In genomic region chr1:223208164-223209075, GRCh38 we compare ENCODE assay signal across 27 cellular contexts.
DNase-seq lines count a peak whose midpoint lies in the region; ATAC-seq and TF ChIP-seq lines count a peak whose summit lies in the region.
"Had no signal": no experiment of that assay in that cellular context is flagged by ENCODE, and none has a peak within 500 bp of the region (broad histone marks: within the 10 kb centered on the region; RNA-seq: fewer than 3 reads in every experiment).

No MANE protein-coding gene starts in this region.

- TF ChIP-seq CTCF in epithelial cell of esophagus (IDR thresholded peaks at IDR 0.05; ENCODE audit: insufficient read depth, low read depth, low read length, missing control alignments) (no peak), progenitor cell of endocrine pancreas (IDR thresholded peaks at IDR 0.05; ENCODE audit: unreplicated experiment) (no peak), ovary (IDR thresholded peaks at IDR 0.05) (no peak), BE2C (IDR thresholded peaks at IDR 0.05; ENCODE audit: low read depth, low read length) (no peak)

- H3K9me3 ChIP-seq in SJCRH30 (replicated peaks): no peaks in the 10 kb centered on the region
- no peaks in the 10 kb centered on the region for H3K9me3 ChIP-seq in ovary
- no peaks in the 10 kb centered on the region for H3K9me3 ChIP-seq in BE2C
- H3K9me3 ChIP-seq: colonic mucosa, sigmoid colon, transverse colon had no signal

- 53 to 59% (median 58%) methylated on average over 13 of the region's 13 CpGs for WGBS in ovary, 3 donors

- DNase-seq in EH (ENCODE audit: low read depth): peak; percentile 7
- peak; percentile 88 to 92 for DNase-seq in SJCRH30
- DNase-seq in epithelial cell of esophagus (ENCODE audit: low read depth): peak; percentile 26
- no peak for DNase-seq in progenitor cell of endocrine pancreas (ENCODE audit: low spot score, unreplicated experiment)
- no peak for DNase-seq in ovary
- no peak for DNase-seq in NCI-H446 treated with DMSO at 0.1 percent for 48 hours (lab: John Stamatoyannopoulos, UW)
- no peak for DNase-seq in natural killer cell treated with Interleukin-12 subunit alpha and Interleukin-12 subunit beta and Interleukin-15 and Interleukin-18, amount 100 ng/mL, for 72 hours (ENCODE audit: low spot score)
- no peak for DNase-seq in BE2C
- DNase-seq: activated CD4-positive, alpha-beta T cell treated with anti-CD3 and anti-CD28 coated beads, Interleukin-2, amount 10 ng/mL, durations not matched to agents 7 days and 5 days; amygdala; colonic mucosa; effector CD8-positive, alpha-beta T cell; erythroblast; GDM1; head of caudate nucleus; mammary epithelial cell; NCI-H1417 treated with DMSO at 0.1 percent for 48 hours; NCI-H345; NCI-H774; sigmoid colon; stimulated activated CD4-positive, alpha-beta T cell treated with anti-CD3 and anti-CD28 coated beads, Interleukin-15, amount 100 ng/mL, for 24 hours; transverse colon had no signal

- no peaks in the 10 kb centered on the region for H3K36me3 Mint-ChIP-seq in progenitor cell of endocrine pancreas (ENCODE audit: insufficient read depth)
- H3K36me3 Mint-ChIP-seq in natural killer cell treated with Interleukin-12 subunit alpha and Interleukin-12 subunit beta and Interleukin-15 and Interleukin-18, amount 100 ng/mL, for 72 hours: no peaks in the 10 kb centered on the region
- H3K36me3 Mint-ChIP-seq: activated naive CD4-positive, alpha-beta T cell treated with anti-CD3 and anti-CD28 coated beads, Interleukin-2, amount 50 U/mL, for 72 hours; neural progenitor cell; stimulated activated effector memory CD8-positive, alpha-beta T cell treated with anti-CD3 and anti-CD28 coated beads, Interleukin-12 subunit alpha, Interleukin-12 subunit beta, amount 100 ng/mL, for 72 hours had no signal

- peaks cover 43% of the 10 kb centered on the region for H3K4me1 Mint-ChIP-seq in progenitor cell of endocrine pancreas (ENCODE audit: low read depth)
- H3K4me1 Mint-ChIP-seq in natural killer cell treated with Interleukin-12 subunit alpha and Interleukin-12 subunit beta and Interleukin-15 and Interleukin-18, amount 100 ng/mL, for 72 hours (ENCODE audit: low read depth in 2 of 2): no peaks in the 10 kb centered on the region
- H3K4me1 Mint-ChIP-seq: activated CD4-positive, alpha-beta T cell treated with anti-CD3 and anti-CD28 coated beads, Interleukin-2, amount 10 ng/mL, durations not matched to agents 7 days and 5 days; stimulated activated effector memory CD8-positive, alpha-beta T cell treated with anti-CD3 and anti-CD28 coated beads, Interleukin-12 subunit alpha, Interleukin-12 subunit beta, amount 100 ng/mL, for 72 hours had no signal

- no peaks in the 10 kb centered on the region for H3K9me3 Mint-ChIP-seq in progenitor cell of endocrine pancreas (ENCODE audit: low read depth)
- no peaks in the 10 kb centered on the region for H3K9me3 Mint-ChIP-seq in natural killer cell treated with Interleukin-12 subunit alpha and Interleukin-12 subunit beta and Interleukin-15 and Interleukin-18, amount 100 ng/mL, for 72 hours
- H3K9me3 Mint-ChIP-seq: activated CD4-positive, alpha-beta T cell treated with anti-CD3 and anti-CD28 coated beads, Interleukin-2, amount 10 ng/mL, durations not matched to agents 7 days and 5 days; activated naive CD4-positive, alpha-beta T cell treated with anti-CD3 and anti-CD28 coated beads, Interleukin-2, amount 50 U/mL, for 72 hours; neural progenitor cell; stimulated activated effector memory CD8-positive, alpha-beta T cell treated with anti-CD3 and anti-CD28 coated beads, Interleukin-12 subunit alpha, Interleukin-12 subunit beta, amount 100 ng/mL, for 72 hours had no signal

- TF ChIP-seq EP300 in ovary (IDR thresholded peaks at IDR 0.05): no peak

- TF ChIP-seq POLR2A in ovary (IDR thresholded peaks at IDR 0.05): no peak

- ATAC-seq in natural killer cell treated with Interleukin-12 subunit alpha and Interleukin-12 subunit beta and Interleukin-15 and Interleukin-18, amount 100 ng/mL, for 72 hours: no peak
- ATAC-seq: activated naive CD4-positive, alpha-beta T cell treated with anti-CD3 and anti-CD28 coated beads, Interleukin-2, amount 50 U/mL, for 72 hours; stimulated activated effector memory CD8-positive, alpha-beta T cell treated with anti-CD3 and anti-CD28 coated beads, Interleukin-12 subunit alpha, Interleukin-12 subunit beta, amount 100 ng/mL, for 72 hours had no signal

- no peak overlapping the region for H3K4me3 Mint-ChIP-seq in progenitor cell of endocrine pancreas (ENCODE audit: low read depth)
- H3K4me3 Mint-ChIP-seq in natural killer cell treated with Interleukin-12 subunit alpha and Interleukin-12 subunit beta and Interleukin-15 and Interleukin-18, amount 100 ng/mL, for 72 hours: no peak overlapping the region
- H3K4me3 Mint-ChIP-seq: activated CD4-positive, alpha-beta T cell treated with anti-CD3 and anti-CD28 coated beads, Interleukin-2, amount 10 ng/mL, durations not matched to agents 7 days and 5 days; neural progenitor cell; stimulated activated effector memory CD8-positive, alpha-beta T cell treated with anti-CD3 and anti-CD28 coated beads, Interleukin-12 subunit alpha, Interleukin-12 subunit beta, amount 100 ng/mL, for 72 hours had no signal

- H3K4me1 ChIP-seq in SJCRH30 (peaks cover 37% of the 10 kb centered on the region), ovary (ENCODE audit: insufficient read depth) (peaks cover 3% of the 10 kb centered on the region), BE2C (no peaks in the 10 kb centered on the region)
- H3K4me1 ChIP-seq: colonic mucosa, sigmoid colon, transverse colon had no signal

- H3K27me3 ChIP-seq in SJCRH30: no peaks in the 10 kb centered on the region
- H3K27me3 ChIP-seq in ovary: no peaks in the 10 kb centered on the region
- peaks cover 24% of the 10 kb centered on the region for H3K27me3 ChIP-seq in BE2C
- H3K27me3 ChIP-seq: cardiac muscle cell, colonic mucosa, neural progenitor cell, sigmoid colon, transverse colon had no signal

- intact Hi-C loops in ovary (cut with DNase I): no loop called here

- H3K4me3 ChIP-seq in SJCRH30: peak overlapping the region; percentile 46
- no peak overlapping the region for H3K4me3 ChIP-seq in epithelial cell of esophagus (ENCODE audit: low read length)
- no peak overlapping the region for H3K4me3 ChIP-seq in ovary
- no peak overlapping the region for H3K4me3 ChIP-seq in BE2C (ENCODE audit: low read depth, low read length)
- H3K4me3 ChIP-seq: cardiac muscle cell, colonic mucosa, neural progenitor cell, sigmoid colon, transverse colon had no signal

- H3K27ac Mint-ChIP-seq in progenitor cell of endocrine pancreas: peak overlapping the region; percentile 49
- H3K27ac Mint-ChIP-seq in natural killer cell treated with Interleukin-12 subunit alpha and Interleukin-12 subunit beta and Interleukin-15 and Interleukin-18, amount 100 ng/mL, for 72 hours: no peak overlapping the region
- H3K27ac Mint-ChIP-seq: activated CD4-positive, alpha-beta T cell treated with anti-CD3 and anti-CD28 coated beads, Interleukin-2, amount 10 ng/mL, durations not matched to agents 7 days and 5 days; activated naive CD4-positive, alpha-beta T cell treated with anti-CD3 and anti-CD28 coated beads, Interleukin-2, amount 50 U/mL, for 72 hours; neural progenitor cell; stimulated activated effector memory CD8-positive, alpha-beta T cell treated with anti-CD3 and anti-CD28 coated beads, Interleukin-12 subunit alpha, Interleukin-12 subunit beta, amount 100 ng/mL, for 72 hours had no signal

- no peaks in the 10 kb centered on the region for H3K27me3 Mint-ChIP-seq in progenitor cell of endocrine pancreas
- peaks cover 12% of the 10 kb centered on the region in 2 donors for H3K27me3 Mint-ChIP-seq in natural killer cell treated with Interleukin-12 subunit alpha and Interleukin-12 subunit beta and Interleukin-15 and Interleukin-18, amount 100 ng/mL, for 72 hours
- H3K27me3 Mint-ChIP-seq: activated CD4-positive, alpha-beta T cell treated with anti-CD3 and anti-CD28 coated beads, Interleukin-2, amount 10 ng/mL, durations not matched to agents 7 days and 5 days had no signal

- H3K27ac ChIP-seq in SJCRH30: peak overlapping the region; percentile 100
- no peak overlapping the region for H3K27ac ChIP-seq in ovary
- H3K27ac ChIP-seq: cardiac muscle cell, colonic mucosa, KMS-11, neural progenitor cell, sigmoid colon, transverse colon had no signal

- H3K36me3 ChIP-seq in SJCRH30 (no peaks in the 10 kb centered on the region), ovary (no peaks in the 10 kb centered on the region), BE2C (no peaks in the 10 kb centered on the region)
- H3K36me3 ChIP-seq: cardiac muscle cell, colonic mucosa, neural progenitor cell, sigmoid colon, transverse colon had no signal

Comparison
In these comparisons a context has a peak if more than half of its experiments do, and no peak if none do; other contexts are left out.
1. DNase-seq: peak in EH (single experiment), SJCRH30 (2 of 2) and epithelial cell of esophagus (single experiment); none in progenitor cell of endocrine pancreas (single experiment), ovary (0 of 5), NCI-H446 treated with DMSO at 0.1 percent for 48 hours (single experiment), natural killer cell treated with Interleukin-12 subunit alpha and Interleukin-12 subunit beta and Interleukin-15 and Interleukin-18, amount 100 ng/mL, for 72 hours (single experiment) and BE2C (single experiment).